Comparison of ENCODE assay signal across 8 cellular contexts in genomic region chr9:112833081-112833480, GRCh38. TPM values are rescaled to one million over a fixed set of nuclear protein-coding genes. Genes with fewer than 3 reads are reported as not detected.
"Had no signal": no experiment of that assay in that cellular context is flagged by ENCODE, and none has a peak within 500 bp of the region (broad histone marks: within the 10 kb centered on the region; RNA-seq: fewer than 3 reads in every experiment).

No MANE protein-coding gene starts in this region.

- H3K27ac ChIP-seq: HL-60 had no signal

- ATAC-seq: GM23338, HepG2 had no signal

- H3K4me3 ChIP-seq: GM23338 had no signal

- H3K4me2 ChIP-seq: GM23338 had no signal

- DNase-seq: H9, HCEC 1CT had no signal

- H2AFZ ChIP-seq: GM23338 had no signal

RNA-seq across cellular contexts. Expression of gene SLC46A2, which starts 57.6 kb away (rescaled TPM):
- total RNA-seq: GM23338, H1, H9, HepG2, HT1080 had no signal
- polyA plus RNA-seq: HepG2, IgD-negative memory B cell had no signal
